2 cellular contexts compared by ENCODE assay signal in genomic region chr17:58183514-58183913, GRCh38.
A peak's percentile ranks its signal among the peaks of the same experiment; 100 is the strongest.
TF ChIP-seq lines count a peak whose summit lies in the region.

No MANE protein-coding gene starts in this region.

TF ChIP-seq in A549, 52 proteins besides CTCF, POLR2A, EP300 and RAD21:
- TF ChIP-seq BCL3 (IDR thresholded peaks at IDR 0.05) (no peak), ESRRA (IDR thresholded peaks at IDR 0.05; ENCODE audit: borderline replicate concordance, low read length) (no peak), PHF8 (IDR thresholded peaks at IDR 0.05; ENCODE audit: borderline replicate concordance, low read depth) (no peak), USF2 (IDR thresholded peaks at IDR 0.05) (no peak), MAFK (IDR thresholded peaks at IDR 0.05; ENCODE audit: partially characterized antibody) (peak; percentile 74), JUNB (IDR thresholded peaks at IDR 0.05) (no peak)

TF ChIP-seq in K562, 482 proteins besides CTCF, POLR2A, EP300 and RAD21:
- TF ChIP-seq MAFG (tag; conservative IDR thresholded peaks at IDR 0.05) = peak; percentile 42
- no peak for TF ChIP-seq RREB1 (CRISPR knock-in tag; IDR thresholded peaks at IDR 0.05)
- TF ChIP-seq TBP (optimal IDR thresholded peaks at IDR 0.05; ENCODE audit: low read depth, low read length) = no peak
- TF ChIP-seq TRIM25 (IDR thresholded peaks at IDR 0.05; ENCODE audit: borderline replicate concordance) = no peak
- TF ChIP-seq SIRT6 (IDR thresholded peaks at IDR 0.05; ENCODE audit: low read depth, low read length) = no peak
- TF ChIP-seq ZNF316 (IDR thresholded peaks at IDR 0.05) = peak; percentile 66
- TF ChIP-seq ARID3A (IDR thresholded peaks at IDR 0.05; ENCODE audit: borderline replicate concordance, low read depth, low read length) = no peak
- peak; percentile 78 for TF ChIP-seq C11orf30 (IDR thresholded peaks at IDR 0.05; ENCODE audit: low read depth)
- peak; percentile 33; the same call in 1 of the 2 replicates for TF ChIP-seq MAFF (IDR thresholded peaks at IDR 0.05; ENCODE audit: low read length)
- no peak for TF ChIP-seq NRF1 (conservative IDR thresholded peaks at IDR 0.05 in 1 of 2, IDR thresholded peaks at IDR 0.05 in 1 of 2)
- TF ChIP-seq MAFK (IDR thresholded peaks at IDR 0.05; ENCODE audit: low read length) = 0 out of 2 replicates have a peak, but pooled peaks have one; percentile 17
TF ChIP-seq in K562: peak in this region for 5.
